Comparison of ENCODE assay signal across 11 cellular contexts in genomic region chr7:43872401-43873165, GRCh38. TPM values are rescaled to one million over a fixed set of nuclear protein-coding genes. Genes with fewer than 3 reads are reported as not detected.
DNase-seq lines count a peak whose midpoint lies in the region; ATAC-seq and TF ChIP-seq lines count a peak whose summit lies in the region.
"Had no signal": no experiment of that assay in that cellular context is flagged by ENCODE, and none has a peak within 500 bp of the region (broad histone marks: within the 10 kb centered on the region; RNA-seq: fewer than 3 reads in every experiment).

No MANE protein-coding gene starts in this region.

- H4K5ac ChIP-seq in mesendoderm (ENCODE audit: low read length), result no peak overlapping the region

- H3K9ac ChIP-seq in mesendoderm (ENCODE audit: low read length), result no peak overlapping the region

- no peak overlapping the region for H3K18ac ChIP-seq in mesendoderm (ENCODE audit: low read length)

- H3K4me2 ChIP-seq in mesendoderm (ENCODE audit: low read length), result no peak overlapping the region

- no peaks in the 10 kb centered on the region for H3K36me3 ChIP-seq in mesendoderm (ENCODE audit: control insufficient read depth, insufficient read depth, low read length)

- no peak overlapping the region for H2BK15ac ChIP-seq in mesendoderm (replicated peaks; ENCODE audit: low read depth)

- H3K4ac ChIP-seq in mesendoderm (ENCODE audit: low read depth, low read length), result no peak overlapping the region

- ATAC-seq in Right ventricle myocardium inferior (peak; percentile 33), GM21390 (IDR thresholded peaks at IDR 0.05; ENCODE audit: unreplicated experiment) (no peak)
- ATAC-seq: activated CD8-positive, alpha-beta T cell treated with anti-CD3 and anti-CD28 coated beads for 36 hours had no signal

- H3K23ac ChIP-seq in mesendoderm (ENCODE audit: low read length), result no peak overlapping the region

- no peak overlapping the region for H2BK5ac ChIP-seq in mesendoderm (ENCODE audit: low read length)

- H4K8ac ChIP-seq in mesendoderm (ENCODE audit: low read depth, low read length), result no peak overlapping the region

- H3K27me3 ChIP-seq in dorsolateral prefrontal cortex (no peaks in the 10 kb centered on the region), mesendoderm (ENCODE audit: insufficient read depth, low read length, poor library complexity) (no peaks in the 10 kb centered on the region)

- intact Hi-C loops in Right ventricle myocardium inferior (cut with DNase I), result no loop called here
- intact Hi-C loops in cardiac septum (cut with DNase I), result loop anchor here (5.0 kb wide), 1 partner anchor 35 kb away; the partner anchor contains the start of gene URGCP
- intact Hi-C loops in dorsolateral prefrontal cortex (cut with DNase I), result loop anchor here in 1 of 2 donors (5.0 kb wide), 1 partner anchor 35 kb away; the partner anchor contains the start of gene URGCP

- no peaks in the 10 kb centered on the region for H3K79me1 ChIP-seq in mesendoderm (ENCODE audit: low read length)

- TF ChIP-seq CTCF in dorsolateral prefrontal cortex (IDR thresholded peaks at IDR 0.05 in 54 of 56, conservative IDR thresholded peaks at IDR 0.05 in 2 of 56; ENCODE audit: low read depth in 1 of 56, partially characterized antibody in 56 of 56), result no peak

- H3K27ac ChIP-seq in dorsolateral prefrontal cortex, result peak overlapping the region in 48 of 59 donors; percentile 11 to 85 (median 64)
- H3K27ac ChIP-seq in mesendoderm (ENCODE audit: low read depth, low read length), result no peak overlapping the region

- no CpG with 5 or more reads among the region's 7 CpGs for WGBS in mesendoderm (ENCODE audit: extremely low coverage, insufficient coverage, low lambda C conversion rate)

- no peak overlapping the region for H2AK5ac ChIP-seq in mesendoderm (ENCODE audit: low read length)

- no peak overlapping the region for H3K56ac ChIP-seq in mesendoderm (ENCODE audit: low read length)

- H3K4me3 ChIP-seq in dorsolateral prefrontal cortex (no peak overlapping the region), mesendoderm (ENCODE audit: low read length) (no peak overlapping the region)

- no peaks in the 10 kb centered on the region for H3K79me2 ChIP-seq in mesendoderm (ENCODE audit: control insufficient read depth, insufficient read depth, low read length)

- no peaks in the 10 kb centered on the region for H3K4me1 ChIP-seq in mesendoderm (ENCODE audit: control insufficient read depth, low read depth, low read length)

- DNase-seq in Right ventricle myocardium inferior (ENCODE audit: missing footprints) (no peak), cardiac septum (ENCODE audit: low spot score) (no peak), dorsolateral prefrontal cortex (peak in 5 of 10 donors; percentile 33 to 72 (median 44)), mesendoderm (peak; percentile 17), RKO (ENCODE audit: low spot score) (no peak), NCI-H748 treated with DMSO at 0.1 percent for 48 hours (lab: John Stamatoyannopoulos, UW) (no peak), T-helper 1 cell (no peak)
- DNase-seq: activated CD8-positive, alpha-beta T cell treated with anti-CD3 and anti-CD28 coated beads for 36 hours; COR-L47; H9 had no signal

- no peak overlapping the region for H2BK120ac ChIP-seq in mesendoderm (ENCODE audit: low read depth, low read length)

RNA-seq across cellular contexts. Expression of gene MRPS24, which starts 3.3 kb away (rescaled TPM):
- 193 TPM for total RNA-seq in Right ventricle myocardium inferior
- 101 TPM for total RNA-seq in cardiac septum
- total RNA-seq in dorsolateral prefrontal cortex, result 100 to 1,000 TPM in 1 of 120 experiments, 10 to 100 TPM in 119; 39.5 to 106 (median 68.7) TPM
- polyA plus RNA-seq in mesendoderm (2013, experiment 1 of 2), result 190 TPM
- polyA plus RNA-seq in mesendoderm (2013, experiment 2 of 2), result 186 TPM

RNA-seq across cellular contexts. Expression of gene URGCP, which starts 33.8 kb away (rescaled TPM):
- total RNA-seq in Right ventricle myocardium inferior (44.4 TPM), cardiac septum (40.0 TPM), dorsolateral prefrontal cortex (10 to 100 TPM; 38.6 to 96.9 (median 70.0) TPM)
- polyA plus RNA-seq in mesendoderm (2013, experiment 1 of 2), result 13.1 TPM
- 14.1 TPM for polyA plus RNA-seq in mesendoderm (2013, experiment 2 of 2)

RNA-seq across cellular contexts. Expression of gene UBE2D4, which starts 53.7 kb away (rescaled TPM):
- 51.2 TPM for total RNA-seq in Right ventricle myocardium inferior
- 34.9 TPM for total RNA-seq in cardiac septum
- total RNA-seq in dorsolateral prefrontal cortex, result 10 to 100 TPM; 20.4 to 46.7 (median 34.6) TPM
- 4.9 TPM for polyA plus RNA-seq in mesendoderm (2013, experiment 1 of 2)
- 4.4 TPM for polyA plus RNA-seq in mesendoderm (2013, experiment 2 of 2)
